1 cellular context compared by ENCODE assay signal in genomic region chr1:110033421-110033820, GRCh38.
TF ChIP-seq lines count a peak whose summit lies in the region.

No MANE protein-coding gene starts in this region.

TF ChIP-seq in GM12878, 131 proteins besides CTCF, POLR2A, EP300 and RAD21:
- TF ChIP-seq SMARCA5 (IDR thresholded peaks at IDR 0.05) (no peak), LARP7 (IDR thresholded peaks at IDR 0.05) (no peak), KAT2A (conservative IDR thresholded peaks at IDR 0.05; ENCODE audit: control insufficient read depth, low read depth, low read length) (no peak), MTA3 (IDR thresholded peaks at IDR 0.05; ENCODE audit: borderline replicate concordance, low read length) (no peak), HCFC1 (IDR thresholded peaks at IDR 0.05; ENCODE audit: low read length) (no peak), ZNF687 (IDR thresholded peaks at IDR 0.05) (no peak), PAX5 (IDR thresholded peaks at IDR 0.05; ENCODE audit: borderline replicate concordance, low read depth, low read length) (no peak), RB1 (IDR thresholded peaks at IDR 0.05; ENCODE audit: borderline replicate concordance) (no peak), HDAC6 (IDR thresholded peaks at IDR 0.05; ENCODE audit: unreplicated experiment) (no peak), CREB1 (IDR thresholded peaks at IDR 0.05; ENCODE audit: low read depth) (no peak), WRNIP1 (IDR thresholded peaks at IDR 0.05; ENCODE audit: borderline replicate concordance, low read depth, low read length) (no peak), IRF4 (IDR thresholded peaks at IDR 0.05; ENCODE audit: low read depth, low read length) (no peak), CHD1 (IDR thresholded peaks at IDR 0.05; ENCODE audit: low read depth, low read length) (no peak), CBFB (IDR thresholded peaks at IDR 0.05; ENCODE audit: low read depth) (no peak), EGR1 (IDR thresholded peaks at IDR 0.05; ENCODE audit: borderline replicate concordance in 1 of 2, low read depth in 2 of 2, low read length in 2 of 2) (no peak), SUPT20H (IDR thresholded peaks at IDR 0.05; ENCODE audit: borderline replicate concordance, control insufficient read depth, low read depth, low read length) (no peak), ETV6 (conservative IDR thresholded peaks at IDR 0.05 in 1 of 2, IDR thresholded peaks at IDR 0.05 in 1 of 2; ENCODE audit: borderline replicate concordance in 1 of 2, low read depth in 1 of 2) (no peak)
